In genomic region chrX:108419401-108419800, GRCh38 we compare ENCODE assay signal across 26 cellular contexts. TPM values are rescaled to one million over a fixed set of nuclear protein-coding genes. Genes with fewer than 3 reads are reported as not detected.
DNase-seq lines count a peak whose midpoint lies in the region; ATAC-seq, FAIRE-seq and TF ChIP-seq lines count a peak whose summit lies in the region.
"Had no signal": no experiment of that assay in that cellular context is flagged by ENCODE, and none has a peak within 500 bp of the region (broad histone marks: within the 10 kb centered on the region; RNA-seq: fewer than 3 reads in every experiment).

No MANE protein-coding gene starts in this region.

- H3K4me3 ChIP-seq in A549 (no peak overlapping the region), HUES48 (ENCODE audit: low read depth, low read length) (peak overlapping the region; percentile 2; the same call in 1 of the 2 replicates), iPS-18a (ENCODE audit: low read length) (peak overlapping the region; percentile 11)
- H3K4me3 ChIP-seq: BLaER1 treated with 17β-estradiol and CSF1 and Interleukin-3, amounts not matched to agents 10 nM and 100 nM had no signal

- TF ChIP-seq POLR2A in A549 (IDR thresholded peaks at IDR 0.05; ENCODE audit: low read length), result no peak

- H3K4me1 ChIP-seq in A549 (no peaks in the 10 kb centered on the region), HUES48 (ENCODE audit: control insufficient read depth, insufficient read depth, low read length) (peaks cover 47% of the 10 kb centered on the region), iPS-18a (ENCODE audit: control insufficient read depth, low read depth, low read length) (peaks cover 24% of the 10 kb centered on the region)
- H3K4me1 ChIP-seq: BE2C had no signal

- WGBS in A549 (ENCODE audit: missing lambda C conversion rate), result 53% methylated on average over 1 of the region's 1 CpG

- CTCF ChIA-PET in A549 (lab: Yijun Ruan, JAX), result interaction anchor here (0.6 to 1.3 kb wide), 2 partner anchors 19 to 40 kb away, joined by 3 to 4 read pairs; no protein-coding TSS in a partner anchor

- no peaks in the 10 kb centered on the region for H3K36me3 Mint-ChIP-seq in progenitor cell of endocrine pancreas (ENCODE audit: insufficient read depth)
- H3K36me3 Mint-ChIP-seq: CD14-positive monocyte; CD8-positive, alpha-beta memory T cell had no signal

- ATAC-seq in A549, result no peak

- no peaks in the 10 kb centered on the region for H3K27me3 Mint-ChIP-seq in progenitor cell of endocrine pancreas
- H3K27me3 Mint-ChIP-seq: CD4-positive, alpha-beta T cell; CD8-positive, alpha-beta memory T cell had no signal

- H3K27ac Mint-ChIP-seq in progenitor cell of endocrine pancreas, result peak overlapping the region; percentile 51
- H3K27ac Mint-ChIP-seq: CD14-positive monocyte; CD4-positive, alpha-beta T cell; CD8-positive, alpha-beta memory T cell had no signal

- H3K27me3 ChIP-seq in HUES48 (ENCODE audit: control insufficient read depth, insufficient read depth, low read length) (peaks cover 3% of the 10 kb centered on the region; the same call in 1 of the 2 replicates), iPS-18a (ENCODE audit: control insufficient read depth, insufficient read depth, low read length) (no peaks in the 10 kb centered on the region)
- H3K27me3 ChIP-seq: BE2C had no signal

- POLR2A ChIA-PET in A549 (lab: Yijun Ruan, JAX), result no interaction called here

- H3K36me3 ChIP-seq in HUES48 (ENCODE audit: control insufficient read depth, insufficient read depth, low read length), result no peaks in the 10 kb centered on the region
- H3K36me3 ChIP-seq in iPS-18a (ENCODE audit: control insufficient read depth, low read depth, low read length), result no peaks in the 10 kb centered on the region
- H3K36me3 ChIP-seq: BE2C; BLaER1 treated with 17β-estradiol and CSF1 and Interleukin-3, amounts not matched to agents 10 nM and 100 nM had no signal

- H3K9me3 ChIP-seq in A549 (no peaks in the 10 kb centered on the region), HUES48 (ENCODE audit: control insufficient read depth, insufficient read depth, low read length) (no peaks in the 10 kb centered on the region), iPS-18a (ENCODE audit: control insufficient read depth, low read depth, low read length) (no peaks in the 10 kb centered on the region)
- H3K9me3 ChIP-seq: BE2C; BLaER1 treated with 17β-estradiol and CSF1 and Interleukin-3, amounts not matched to agents 10 nM and 100 nM had no signal

- H3K27ac ChIP-seq in A549, result no peak overlapping the region
- H3K27ac ChIP-seq in HUES48 (ENCODE audit: low read depth, low read length), result no peak overlapping the region
- H3K27ac ChIP-seq in iPS-18a (ENCODE audit: low read length), result no peak overlapping the region
- H3K27ac ChIP-seq: 22Rv1; BLaER1 treated with 17β-estradiol and CSF1 and Interleukin-3, amounts not matched to agents 10 nM and 100 nM had no signal

- no peak overlapping the region for H3K4me3 Mint-ChIP-seq in progenitor cell of endocrine pancreas (ENCODE audit: low read depth)
- H3K4me3 Mint-ChIP-seq: CD14-positive monocyte; CD4-positive, alpha-beta T cell; CD8-positive, alpha-beta memory T cell had no signal

- TF ChIP-seq EP300 in A549 (IDR thresholded peaks at IDR 0.05), result no peak

- peak; percentile 74 for FAIRE-seq in A549 (lab: Jason Lieb, UNC)
- FAIRE-seq: A204.1, G401.6, GM12892, GM19239, H54 had no signal

- H3K9ac ChIP-seq in HUES48 (ENCODE audit: low read depth, low read length) (no peak overlapping the region), iPS-18a (ENCODE audit: low read length) (no peak overlapping the region)
- H3K9ac ChIP-seq: BLaER1 treated with 17β-estradiol and CSF1 and Interleukin-3, amounts not matched to agents 10 nM and 100 nM had no signal

- no peak for TF ChIP-seq RAD21 in A549 (conservative IDR thresholded peaks at IDR 0.05 in 1 of 2, IDR thresholded peaks at IDR 0.05 in 1 of 2)

- no peak overlapping the region for H3K4me2 ChIP-seq in A549
- H3K4me2 ChIP-seq: BLaER1 treated with 17β-estradiol and CSF1 and Interleukin-3, amounts not matched to agents 10 nM and 100 nM had no signal

- DNase-seq in A549 (ENCODE audit: low read depth in 1 of 2, low spot score in 1 of 2) (no peak), progenitor cell of endocrine pancreas (ENCODE audit: low spot score, unreplicated experiment) (no peak), COLO829 (ENCODE audit: low spot score) (no peak), DMS114 treated with DMSO at 0.1 percent for 48 hours (lab: John Stamatoyannopoulos, UW; ENCODE audit: unreplicated experiment) (no peak), SHP77 (lab: John Stamatoyannopoulos, UW) (no peak)
- DNase-seq: ACHN; AML-193; BE2C; Calu3; CD4-positive, alpha-beta T cell; CD8-positive, alpha-beta memory T cell; COR-L47; DMS153; DND-41; GOT3; HCEC 1CT had no signal

- TF ChIP-seq CTCF in A549 (IDR thresholded peaks at IDR 0.05), result no peak
- no peak for TF ChIP-seq CTCF in progenitor cell of endocrine pancreas (IDR thresholded peaks at IDR 0.05; ENCODE audit: unreplicated experiment)

- H3K9me3 Mint-ChIP-seq in progenitor cell of endocrine pancreas (ENCODE audit: low read depth), result no peaks in the 10 kb centered on the region
- H3K9me3 Mint-ChIP-seq: CD4-positive, alpha-beta T cell; CD8-positive, alpha-beta memory T cell had no signal

- peaks cover 37% of the 10 kb centered on the region for H3K4me1 Mint-ChIP-seq in progenitor cell of endocrine pancreas (ENCODE audit: low read depth)
- H3K4me1 Mint-ChIP-seq: CD14-positive monocyte; CD8-positive, alpha-beta memory T cell had no signal

TF ChIP-seq in A549, 52 proteins besides CTCF, POLR2A, EP300 and RAD21:
- TF ChIP-seq PBX3 (IDR thresholded peaks at IDR 0.05) (no peak), ZC3H11A (IDR thresholded peaks at IDR 0.05) (no peak), ESRRA (IDR thresholded peaks at IDR 0.05; ENCODE audit: borderline replicate concordance, low read length) (no peak), NR3C1 (IDR thresholded peaks at IDR 0.05) (no peak)

RNA-seq across cellular contexts. Expression of gene COL4A6, which starts 18.8 kb away (rescaled TPM):
- polyA plus RNA-seq in A549 (2011; rRNA removed) (19.8 and 24.3 TPM in 2 replicates), A549 (2017; fragmentation: RNase III; extraction: RNeasy Plus Mini Kit Qiagen cat#74134 plus additional on column Dnase treatment) (12.5 to 14.2 TPM (median 13.0 TPM) in 3 replicates)
- 8.7 and 9.9 TPM in 2 replicates for polyA plus RNA-seq in A549 (2012; cell fraction: cytosol; rRNA removed)
- polyA plus RNA-seq in A549 (2012; cell fraction: nucleus; rRNA removed), result 45.5 and 50.8 TPM in 2 replicates
- polyA minus RNA-seq in A549 (2011; rRNA and poly(A)+ RNA removed), result 20.6 and 21.2 TPM in 2 replicates
- total RNA-seq in progenitor cell of endocrine pancreas, result 66.6 and 79.4 TPM in 2 replicates
- total RNA-seq: CD4-positive, alpha-beta T cell; CD8-positive, alpha-beta memory T cell had no signal
- polyA plus RNA-seq: CD14-positive monocyte; CD8-positive, alpha-beta memory T cell had no signal

RNA-seq across cellular contexts. Expression of gene COL4A5, which starts 20.2 kb away (rescaled TPM):
- 48.6 and 67.8 TPM in 2 replicates for polyA plus RNA-seq in A549 (2011; rRNA removed)
- 16.3 and 18.7 TPM in 2 replicates for polyA plus RNA-seq in A549 (2012; cell fraction: cytosol; rRNA removed)
- polyA plus RNA-seq in A549 (2012; cell fraction: nucleus; rRNA removed), result 114 and 140 TPM in 2 replicates
- 17.5 to 22.3 TPM (median 21.3 TPM) in 3 replicates for polyA plus RNA-seq in A549 (2017; fragmentation: RNase III; extraction: RNeasy Plus Mini Kit Qiagen cat#74134 plus additional on column Dnase treatment)
- polyA minus RNA-seq in A549 (2011; rRNA and poly(A)+ RNA removed), result 45.2 and 57.0 TPM in 2 replicates
- total RNA-seq in progenitor cell of endocrine pancreas, result 276 and 291 TPM in 2 replicates
- total RNA-seq: CD4-positive, alpha-beta T cell; CD8-positive, alpha-beta memory T cell had no signal
- polyA plus RNA-seq: CD14-positive monocyte; CD8-positive, alpha-beta memory T cell had no signal
